ENCODE assay signal across 20 cellular contexts in genomic region chr4:77235289-77235854, GRCh38.
DNase-seq lines count a peak whose midpoint lies in the region; ATAC-seq, FAIRE-seq and TF ChIP-seq lines count a peak whose summit lies in the region.
"Had no signal": no experiment of that assay in that cellular context is flagged by ENCODE, and none has a peak within 500 bp of the region (broad histone marks: within the 10 kb centered on the region; RNA-seq: fewer than 3 reads in every experiment).

No MANE protein-coding gene starts in this region.

- in situ Hi-C loops in mammary epithelial cell (cut with MboI; ENCODE audit: low sequenced_read_pairs in 2 of 2): loop anchor here in 1 of 2 donors (25.0 kb wide), 1 partner anchor 377 kb away; the partner anchor contains the start of gene CXCL13

- no peaks in the 10 kb centered on the region for H3K23me2 ChIP-seq in H1 (ENCODE audit: low read depth, low read length)

- H3K27ac ChIP-seq in H1 (ENCODE audit: low read depth, low read length) (no peak overlapping the region), mammary epithelial cell (ENCODE audit: insufficient read depth, low read depth, low read length) (no peak overlapping the region)
- H3K27ac ChIP-seq: thoracic aorta had no signal

- no peak overlapping the region for H2BK15ac ChIP-seq in H1 (ENCODE audit: low read length)

- no peak overlapping the region; the same call in 1 of the 2 replicates for H2AFZ ChIP-seq in H1 (ENCODE audit: low read length)
- H2AFZ ChIP-seq in mammary epithelial cell (ENCODE audit: low read depth, low read length): no peak overlapping the region
- H2AFZ ChIP-seq: GM23338 had no signal

- intact Hi-C loops in mammary epithelial cell (cut with micrococcal nuclease): no loop called here

- H2BK20ac ChIP-seq in H1 (ENCODE audit: low read length): no peak overlapping the region

- no peak overlapping the region for H4K8ac ChIP-seq in H1 (ENCODE audit: extremely low read depth, insufficient read depth, low read length)

- H2BK120ac ChIP-seq in H1 (replicated peaks; ENCODE audit: low read depth, low read length): no peak overlapping the region

- no peak for TF ChIP-seq CTCF in H1 (IDR thresholded peaks at IDR 0.05; ENCODE audit: control extremely low read depth in 1 of 3, insufficient read depth in 1 of 3, low read depth in 1 of 3, low read length in 3 of 3)
- no peak for TF ChIP-seq CTCF in mammary epithelial cell (conservative IDR thresholded peaks at IDR 0.05 in 1 of 2, IDR thresholded peaks at IDR 0.05 in 1 of 2; ENCODE audit: extremely low read depth in 1 of 2, insufficient read depth in 1 of 2, low read depth in 1 of 2, low read length in 2 of 2)

- H2BK5ac ChIP-seq in H1 (ENCODE audit: low read depth, low read length): no peak overlapping the region

- TF ChIP-seq EP300 in H1 (IDR thresholded peaks at IDR 0.05; ENCODE audit: borderline replicate concordance in 1 of 2, low read depth in 2 of 2, low read length in 2 of 2): no peak

- no peaks in the 10 kb centered on the region for H3K79me2 ChIP-seq in H1 (ENCODE audit: control insufficient read depth in 1 of 2, insufficient read depth in 2 of 2, low read length in 2 of 2)
- H3K79me2 ChIP-seq in mammary epithelial cell (ENCODE audit: insufficient read depth, low read length): no peaks in the 10 kb centered on the region

- BruUV-seq in mammary epithelial cell (replicated peaks; lab: Mats Ljungman, UMichigan): no TSS peak

- H3K27me3 ChIP-seq in H1 (replicated peaks in 1 of 4; ENCODE audit: control insufficient read depth in 3 of 4, extremely low read depth in 1 of 4, insufficient read depth in 3 of 4, low read length in 3 of 4) (no peaks in the 10 kb centered on the region), mammary epithelial cell (ENCODE audit: insufficient read depth, low read length) (no peaks in the 10 kb centered on the region)

- H3K36me3 ChIP-seq in H1 (ENCODE audit: control insufficient read depth in 2 of 4, insufficient read depth in 4 of 4, low read length in 3 of 4) (no peaks in the 10 kb centered on the region), mammary epithelial cell (ENCODE audit: insufficient read depth, low read length) (no peaks in the 10 kb centered on the region)
- H3K36me3 ChIP-seq: thoracic aorta had no signal

- H4K20me1 ChIP-seq in H1 (replicated peaks in 1 of 2; ENCODE audit: control insufficient read depth in 1 of 2, insufficient read depth in 2 of 2, low read length in 2 of 2): no peaks in the 10 kb centered on the region
- no peaks in the 10 kb centered on the region for H4K20me1 ChIP-seq in mammary epithelial cell (ENCODE audit: insufficient read depth, low read length)

- no peak for TF ChIP-seq RAD21 in H1 (IDR thresholded peaks at IDR 0.05 in 1 of 2, conservative IDR thresholded peaks at IDR 0.05 in 1 of 2; ENCODE audit: low read depth in 2 of 2, low read length in 2 of 2)

- no peak overlapping the region for H4K91ac ChIP-seq in H1 (replicated peaks; ENCODE audit: insufficient read length, low read length)

- ATAC-seq in GM18870 (IDR thresholded peaks at IDR 0.05; ENCODE audit: unreplicated experiment) (peak; percentile 53), GM21528 (IDR thresholded peaks at IDR 0.05; ENCODE audit: low FRiP score, unreplicated experiment) (peak; percentile 63), HG03103 (IDR thresholded peaks at IDR 0.05; ENCODE audit: low read depth, unreplicated experiment) (peak; percentile 62)
- ATAC-seq: activated naive CD8-positive, alpha-beta T cell treated with anti-CD3 and anti-CD28 coated beads, Interleukin-2, amount 50 U/mL, for 24 hours; Right ventricle myocardium inferior; sciatic nerve had no signal

- H3K18ac ChIP-seq in H1 (ENCODE audit: extremely low read depth, low read length): no peak overlapping the region

- no peak overlapping the region for H3K14ac ChIP-seq in H1 (ENCODE audit: insufficient read length)

- H4K5ac ChIP-seq in H1 (ENCODE audit: insufficient read length, low read depth, low read length): no peak overlapping the region

- no peak overlapping the region for H2AK5ac ChIP-seq in H1 (ENCODE audit: low read depth, low read length)

- H3K9ac ChIP-seq in H1 (replicated peaks in 1 of 4; ENCODE audit: extremely low read depth in 1 of 4, low read depth in 3 of 4, low read length in 3 of 4) (no peak overlapping the region), mammary epithelial cell (ENCODE audit: insufficient read depth, low read length) (no peak overlapping the region)

- no peaks in the 10 kb centered on the region for H3K79me1 ChIP-seq in H1 (ENCODE audit: low read depth, low read length)

- TF ChIP-seq POLR2A in H1 (IDR thresholded peaks at IDR 0.05; ENCODE audit: control extremely low read depth in 1 of 2, low read depth in 2 of 2, low read length in 2 of 2): no peak

- POLR2A ChIA-PET in H1 (lab: Charles Lee; ENCODE audit: partially characterized antibody): no interaction called here

- H3K4me3 ChIP-seq in H1 (ENCODE audit: extremely low read depth in 1 of 4, insufficient read depth in 2 of 4, low read depth in 3 of 4, low read length in 4 of 4): no peak overlapping the region
- no peak overlapping the region for H3K4me3 ChIP-seq in mammary epithelial cell (replicated peaks in 1 of 3; ENCODE audit: insufficient read depth in 1 of 3, low read depth in 2 of 3, low read length in 3 of 3)
- H3K4me3 ChIP-seq: GM23338, thoracic aorta had no signal

- H3K4me1 ChIP-seq in H1 (replicated peaks in 1 of 4; ENCODE audit: control insufficient read depth in 3 of 4, insufficient read depth in 4 of 4, low read length in 3 of 4): no peaks in the 10 kb centered on the region
- H3K4me1 ChIP-seq in mammary epithelial cell (ENCODE audit: insufficient read depth, low read length): no peaks in the 10 kb centered on the region

- no peak overlapping the region for H3K56ac ChIP-seq in H1 (replicated peaks; ENCODE audit: insufficient read length, low read depth, low read length)

- no peak overlapping the region for H2BK12ac ChIP-seq in H1 (ENCODE audit: low read depth, low read length)

- H3K4me2 ChIP-seq in H1 (ENCODE audit: insufficient read depth in 1 of 2, low read depth in 2 of 2, low read length in 2 of 2) (no peak overlapping the region), mammary epithelial cell (ENCODE audit: insufficient read depth, low read depth, low read length) (no peak overlapping the region)
- H3K4me2 ChIP-seq: GM23338 had no signal

- no peak for FAIRE-seq in H1 (lab: Jason Lieb, UNC)
- FAIRE-seq: keratinocyte had no signal

- 93% methylated on average over 2 of the region's 2 CpGs; no CpG with 5 or more reads in 1 of the 2 experiments for WGBS in H1 (ENCODE audit: extremely low coverage in 1 of 2, insufficient coverage in 1 of 2, insufficient read length in 1 of 2, insufficient replicate concordance in 2 of 2, low coverage in 1 of 2, low lambda C conversion rate in 2 of 2, missing lambda C conversion rate in 1 of 2), 2 experiments
- whole genome bisulfite sequencing in mammary epithelial cell (ENCODE audit: low coverage, missing lambda C conversion rate): 50% methylated on average over 2 of the region's 2 CpGs

- CTCF ChIA-PET in H1 (lab: Charles Lee; ENCODE audit: partially characterized antibody) (interaction anchor here (0.7 to 17.2 kb wide), 6 partner anchors 7 to 239 kb away, joined by 3 to 266 read pairs (median 4); no protein-coding TSS in a partner anchor), mammary epithelial cell (lab: Charles Lee; ENCODE audit: low non-redundant PET) (no interaction called here)

- dilution Hi-C loops in mammary epithelial cell (cut with HindIII; ENCODE audit: low sequenced_read_pairs): no loop called here

- DNase-seq in H1 (ENCODE audit: low read depth in 1 of 2, low spot score in 2 of 2): no peak
- DNase-seq in OCI-M2 (lab: John Stamatoyannopoulos, UW; ENCODE audit: unreplicated experiment): no peak
- DNase-seq in NK-92 (lab: John Stamatoyannopoulos, UW; ENCODE audit: unreplicated experiment): no peak
- no peak for DNase-seq in mammary epithelial cell
- no peak for DNase-seq in pons (ENCODE audit: low spot score)
- DNase-seq: activated CD4-positive, alpha-beta T cell treated with anti-CD3 and anti-CD28 coated beads for 48 hours; activated naive CD8-positive, alpha-beta T cell treated with anti-CD3 and anti-CD28 coated beads, Interleukin-2, amount 50 U/mL, for 24 hours; CD4-positive, alpha-beta T cell; GF-D8; hypothalamus; NCI-H1048; NCI-H2081 had no signal

- no peak overlapping the region for H3K23ac ChIP-seq in H1 (ENCODE audit: insufficient read length)

- peak overlapping the region; percentile 81 for H3K4ac ChIP-seq in H1 (replicated peaks; ENCODE audit: insufficient read length, low read depth, low read length)

- H3K9me3 ChIP-seq in H1 (ENCODE audit: insufficient read depth in 2 of 2, low read depth in 1 of 2, low read length in 1 of 2) (no peaks in the 10 kb centered on the region), mammary epithelial cell (replicated peaks; ENCODE audit: insufficient read depth, low read length) (no peaks in the 10 kb centered on the region)
- H3K9me3 ChIP-seq: thoracic aorta had no signal

TF ChIP-seq in H1, 55 proteins besides CTCF, POLR2A, EP300 and RAD21:
- TF ChIP-seq RNF2 (IDR thresholded peaks at IDR 0.05; ENCODE audit: borderline replicate concordance, low read depth, low read length, missing control alignments, poor library complexity, severe bottlenecking) (no peak), SP4 (IDR thresholded peaks at IDR 0.05; ENCODE audit: low read length) (no peak), TEAD4 (IDR thresholded peaks at IDR 0.05; ENCODE audit: low read depth, low read length) (no peak), TBP (IDR thresholded peaks at IDR 0.05; ENCODE audit: low read depth, low read length) (no peak), RXRA (IDR thresholded peaks at IDR 0.05; ENCODE audit: insufficient read depth, low read depth, low read length) (no peak), TAF7 (optimal IDR thresholded peaks at IDR 0.05; ENCODE audit: borderline replicate concordance, low read depth, low read length) (no peak), BRCA1 (IDR thresholded peaks at IDR 0.05; ENCODE audit: low read depth, low read length) (no peak), EZH2 (IDR thresholded peaks at IDR 0.05; ENCODE audit: low read depth, low read length, severe bottlenecking) (no peak), BCL11A (IDR thresholded peaks at IDR 0.05; ENCODE audit: low read depth in 2 of 2, low read length in 2 of 2) (no peak)
